Comparison of ENCODE assay signal across 24 cellular contexts in the genomic region with DNA sequence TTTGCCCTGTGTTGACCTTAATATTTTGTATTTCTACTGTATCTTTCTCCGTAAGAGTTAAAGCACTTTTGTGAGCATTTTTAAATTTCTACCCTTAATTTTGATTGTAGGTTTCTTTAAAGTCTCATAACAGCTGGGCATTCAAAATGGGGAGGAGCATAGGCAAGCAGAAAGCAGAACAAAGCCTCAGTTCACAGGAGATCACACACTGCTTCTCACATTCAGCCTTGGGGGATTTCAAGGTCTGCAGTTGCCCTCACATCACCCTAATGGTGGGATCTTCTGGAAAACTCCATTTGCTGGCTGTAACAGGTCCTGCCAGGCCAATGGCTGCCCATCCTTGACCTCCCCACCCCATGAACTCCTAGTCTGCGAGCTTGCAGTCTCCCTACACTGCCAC.
"Had no signal": no experiment of that assay in that cellular context is flagged by ENCODE, and none has a peak within 500 bp of the region (broad histone marks: within the 10 kb centered on the region; RNA-seq: fewer than 3 reads in every experiment).

No MANE protein-coding gene starts in this region.

- H3K27me3 ChIP-seq: right atrium auricular region, thyroid gland, vagina had no signal

- H3K9me3 ChIP-seq: colonic mucosa, esophagus squamous epithelium, lower lobe of right lung, prostate gland, right atrium auricular region, thyroid gland, vagina had no signal

- H3K4me3 Mint-ChIP-seq: dendritic cell treated with granulocyte-macrophage colony-stimulating factor and Interleukin-4, amounts not matched to agents 40 ng/mL and 50 ng/mL, for 4 days; endodermal cell; memory B cell; naive thymus-derived CD4-positive, alpha-beta T cell; nephron; neural progenitor cell; stimulated activated naive CD8-positive, alpha-beta T cell treated with anti-CD3 and anti-CD28 coated beads, Interleukin-15, amount 100 ng/mL, for 72 hours had no signal

- DNase-seq: colonic mucosa; effector CD8-positive, alpha-beta T cell; endodermal cell; esophagus squamous epithelium; left ventricle myocardium superior; lower lobe of right lung; naive thymus-derived CD4-positive, alpha-beta T cell; stimulated activated CD4-positive, alpha-beta T cell treated with anti-CD3 and anti-CD28 coated beads, Interleukin-12 subunit alpha, Interleukin-12 subunit beta, amount 100 ng/mL, for 4 hours; stimulated activated CD4-positive, alpha-beta T cell treated with anti-CD3 and anti-CD28 coated beads, Interleukin-1b, Interleukin-23, amount 100 ng/mL, for 48 hours; stimulated activated CD4-positive, alpha-beta T cell treated with anti-CD3 and anti-CD28 coated beads, Interleukin-4, amount 100 ng/mL, for 1 hour; stimulated activated CD8-positive, alpha-beta memory T cell treated with anti-CD3 and anti-CD28 coated beads, Interleukin-4, amount 100 ng/mL, for 48 hours; stimulated activated naive CD4-positive, alpha-beta T cell; stimulated activated naive CD8-positive, alpha-beta T cell treated with anti-CD3 and anti-CD28 coated beads, Interleukin-15, amount 100 ng/mL, for 72 hours; thyroid gland; trophoblast cell had no signal

- H3K9me3 Mint-ChIP-seq: dendritic cell treated with granulocyte-macrophage colony-stimulating factor and Interleukin-4, amounts not matched to agents 40 ng/mL and 50 ng/mL, for 4 days; endodermal cell; memory B cell; nephron; neural progenitor cell; stimulated activated naive CD8-positive, alpha-beta T cell treated with anti-CD3 and anti-CD28 coated beads, Interleukin-15, amount 100 ng/mL, for 72 hours had no signal

- H3K36me3 ChIP-seq: colonic mucosa, esophagus squamous epithelium, lower lobe of right lung, neural progenitor cell, prostate gland, right atrium auricular region, thyroid gland, vagina had no signal

- H3K27ac Mint-ChIP-seq: dendritic cell treated with granulocyte-macrophage colony-stimulating factor and Interleukin-4, amounts not matched to agents 40 ng/mL and 50 ng/mL, for 4 days; endodermal cell; memory B cell; naive thymus-derived CD4-positive, alpha-beta T cell; nephron; neural progenitor cell; stimulated activated naive CD8-positive, alpha-beta T cell treated with anti-CD3 and anti-CD28 coated beads, Interleukin-15, amount 100 ng/mL, for 72 hours had no signal

- H3K36me3 Mint-ChIP-seq: memory B cell; naive thymus-derived CD4-positive, alpha-beta T cell; neural progenitor cell had no signal

- H3K4me3 ChIP-seq: colonic mucosa, esophagus squamous epithelium, lower lobe of right lung, neural progenitor cell, prostate gland, right atrium auricular region, smooth muscle cell, thyroid gland, vagina had no signal

- H3K27ac ChIP-seq: colonic mucosa, esophagus squamous epithelium, lower lobe of right lung, neural progenitor cell, parathyroid adenoma, prostate gland, right atrium auricular region, thyroid gland, vagina had no signal

- H3K4me1 ChIP-seq: colonic mucosa, parathyroid adenoma, prostate gland had no signal
